In genomic region chr7:114629762-114630161, GRCh38 we compare ENCODE assay signal across 20 cellular contexts.
DNase-seq lines count a peak whose midpoint lies in the region; ATAC-seq and TF ChIP-seq lines count a peak whose summit lies in the region.
"Had no signal": no experiment of that assay in that cellular context is flagged by ENCODE, and none has a peak within 500 bp of the region (broad histone marks: within the 10 kb centered on the region; RNA-seq: fewer than 3 reads in every experiment).

No MANE protein-coding gene starts in this region.

- intact Hi-C loops in Panc1 (cut with micrococcal nuclease; ENCODE audit: unreplicated experiment), result no loop called here

- peaks cover 5% of the 10 kb centered on the region; the same call in 1 of the 2 replicates for H3K4me1 ChIP-seq in Panc1 (ENCODE audit: control insufficient read depth, insufficient read depth, low read length)
- peaks cover 35% of the 10 kb centered on the region for H3K4me1 ChIP-seq in iPS-18a (ENCODE audit: control insufficient read depth, low read depth, low read length)
- H3K4me1 ChIP-seq: BE2C had no signal

- no peak overlapping the region for H3K9ac ChIP-seq in iPS-18a (ENCODE audit: low read length)

- DNase-seq in NCI-H146 (lab: John Stamatoyannopoulos, UW) (peak; percentile 36), NCI-H146 treated with DMSO at 0.1 percent for 48 hours (lab: John Stamatoyannopoulos, UW; ENCODE audit: unreplicated experiment) (no peak), Panc1 (ENCODE audit: low read depth, low spot score) (no peak), pons (ENCODE audit: low spot score) (peak; percentile 20), hepatic stellate cell (ENCODE audit: low spot score) (no peak), T-helper 2 cell (no peak), cerebellar nuclear complex (lab: John Stamatoyannopoulos, UW) (no peak)
- DNase-seq: BE2C; CD4-positive, alpha-beta T cell; DMS53; Kasumi-1; MM.1S; NCI-H1092 treated with DMSO at 0.1 percent for 48 hours; NCI-H2171; NCI-H446; NCI-H82; Right ventricle myocardium superior had no signal

- H3K4me3 ChIP-seq in Panc1 (ENCODE audit: low read depth in 2 of 2, low read length in 2 of 2), result no peak overlapping the region
- peak overlapping the region; percentile 10 for H3K4me3 ChIP-seq in iPS-18a (ENCODE audit: low read length)
- H3K4me3 ChIP-seq: SK-N-MC had no signal

- H3K36me3 ChIP-seq in Panc1 (ENCODE audit: control insufficient read depth, insufficient read depth, low read length) (no peaks in the 10 kb centered on the region), iPS-18a (ENCODE audit: control insufficient read depth, low read depth, low read length) (no peaks in the 10 kb centered on the region)
- H3K36me3 ChIP-seq: BE2C had no signal

- POLR2A ChIA-PET in Panc1 (lab: Charles Lee), result interaction anchor here (0.5 kb wide), 1 partner anchor 643 kb away, joined by 4 read pairs; no protein-coding TSS in a partner anchor

- H3K27me3 ChIP-seq in Panc1 (ENCODE audit: control insufficient read depth, insufficient read depth, low read length) (no peaks in the 10 kb centered on the region), iPS-18a (ENCODE audit: control insufficient read depth, insufficient read depth, low read length) (no peaks in the 10 kb centered on the region)
- H3K27me3 ChIP-seq: BE2C had no signal

- BruUV-seq in Panc1 (replicated peaks; lab: Mats Ljungman, UMichigan), result no TSS peak

- in situ Hi-C loops in Panc1 (cut with HindIII; ENCODE audit: low pct_unique_long_range_greater_than_20kb, low sequenced_read_pairs), result no loop called here

- CTCF ChIA-PET in Panc1 (lab: Charles Lee), result no interaction called here

- ATAC-seq in Panc1, result 0 out of 2 replicates have a peak, but pooled peaks have one; percentile 30

- no peak for TF ChIP-seq CTCF in Panc1 (IDR thresholded peaks at IDR 0.05)

- no peaks in the 10 kb centered on the region for H3K9me3 ChIP-seq in Panc1 (ENCODE audit: control insufficient read depth, insufficient read depth, low read depth, low read length)
- no peaks in the 10 kb centered on the region for H3K9me3 ChIP-seq in iPS-18a (ENCODE audit: control insufficient read depth, low read depth, low read length)
- H3K9me3 ChIP-seq: BE2C had no signal

- H3K27ac ChIP-seq in Panc1 (ENCODE audit: low read length) (no peak overlapping the region), iPS-18a (ENCODE audit: low read length) (no peak overlapping the region)
- H3K27ac ChIP-seq: 22Rv1, SK-N-MC had no signal

Comparison
In these comparisons a context has a peak if more than half of its experiments do, and no peak if none do; other contexts are left out.
1. DNase-seq: peak in NCI-H146 (single experiment) and pons (single experiment); none in NCI-H146 treated with DMSO at 0.1 percent for 48 hours (single experiment), Panc1 (single experiment), hepatic stellate cell (single experiment), T-helper 2 cell (0 of 5) and cerebellar nuclear complex (0 of 2).